ENCODE assay signal across 9 cellular contexts in the genomic region with DNA sequence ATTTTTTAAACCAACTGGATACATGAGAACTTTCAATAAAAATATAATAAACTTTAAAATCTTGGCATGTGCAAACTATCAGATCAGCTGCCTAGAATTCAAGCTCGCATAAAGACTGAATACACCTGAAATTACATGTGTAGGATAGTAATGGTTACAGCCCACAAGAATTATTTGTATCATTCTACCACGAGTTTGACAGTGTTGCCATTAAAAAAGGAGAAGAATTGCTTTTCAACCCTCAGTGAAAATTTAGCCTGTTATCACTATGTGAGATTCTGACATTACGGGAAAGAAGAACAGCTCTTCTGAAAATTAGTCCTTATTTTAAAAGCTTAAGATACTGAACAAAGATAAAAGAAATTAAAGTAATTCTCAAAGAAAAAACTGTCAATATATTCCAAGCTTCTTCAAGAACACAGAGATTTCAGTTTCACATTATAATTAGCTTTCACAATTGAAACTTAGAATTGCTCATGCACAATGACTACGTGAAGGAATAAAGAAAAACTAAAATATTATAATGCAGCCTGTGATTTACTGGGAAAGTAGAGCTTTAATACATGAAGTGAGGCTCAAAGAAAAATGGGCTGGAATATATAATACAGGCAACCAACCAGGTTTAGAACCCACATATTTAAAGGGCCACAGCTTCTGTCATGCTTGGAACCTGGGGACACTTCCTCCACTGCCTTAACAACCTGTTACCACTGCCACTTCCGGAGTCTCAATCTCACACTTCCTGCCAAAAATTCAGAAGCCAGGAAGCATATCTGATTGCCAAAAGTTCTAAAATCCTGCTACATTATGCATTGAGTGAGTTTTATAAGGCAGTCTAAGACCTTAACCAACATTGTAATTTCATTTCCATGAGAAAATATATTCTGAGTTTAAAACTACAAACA. TPM values are rescaled to one million over a fixed set of nuclear protein-coding genes. Genes with fewer than 3 reads are reported as not detected.
DNase-seq lines count a peak whose midpoint lies in the region; ATAC-seq lines count a peak whose summit lies in the region.
"Had no signal": no experiment of that assay in that cellular context is flagged by ENCODE, and none has a peak within 500 bp of the region (broad histone marks: within the 10 kb centered on the region; RNA-seq: fewer than 3 reads in every experiment).

No MANE protein-coding gene starts in this region.

- H3K27me3 ChIP-seq in BLaER1, result no peaks in the 10 kb centered on the region

- no peaks in the 10 kb centered on the region for H4K20me1 ChIP-seq in BLaER1

- H3K4me1 Mint-ChIP-seq in activated T-helper 17 cell treated with anti-CD3 and anti-CD28 coated beads, Interleukin-2, amount 50 U/mL, for 72 hours, result peaks cover 23% of the 10 kb centered on the region

- no peak overlapping the region for H3K4me3 ChIP-seq in BLaER1

- no peaks in the 10 kb centered on the region for H3K36me3 Mint-ChIP-seq in activated T-helper 17 cell treated with anti-CD3 and anti-CD28 coated beads, Interleukin-2, amount 50 U/mL, for 72 hours (ENCODE audit: low read depth)

- H3K4me3 Mint-ChIP-seq in activated T-helper 17 cell treated with anti-CD3 and anti-CD28 coated beads, Interleukin-2, amount 50 U/mL, for 72 hours, result peak overlapping the region; percentile 86

- H3K27ac Mint-ChIP-seq in activated T-helper 17 cell treated with anti-CD3 and anti-CD28 coated beads, Interleukin-2, amount 50 U/mL, for 72 hours, result peak overlapping the region; percentile 81

- H3K4me1 ChIP-seq in BLaER1, result peaks cover 9% of the 10 kb centered on the region

- DNase-seq in UCSD-AML1 (lab: John Stamatoyannopoulos, UW; ENCODE audit: unreplicated experiment) (no peak), NCI-H1092 treated with DMSO at 0.1 percent for 48 hours (lab: John Stamatoyannopoulos, UW) (no peak), HuH-7.5 (ENCODE audit: low spot score) (no peak), epidermal melanocyte (ENCODE audit: insufficient read length, low spot score) (no peak)

- no peaks in the 10 kb centered on the region for H3K27me3 Mint-ChIP-seq in activated T-helper 17 cell treated with anti-CD3 and anti-CD28 coated beads, Interleukin-2, amount 50 U/mL, for 72 hours

- H3K4me2 ChIP-seq in BLaER1, result peak overlapping the region; percentile 31

- ATAC-seq in GM19351 (IDR thresholded peaks at IDR 0.05; ENCODE audit: unreplicated experiment), result peak; percentile 95
- ATAC-seq in HG03159 (IDR thresholded peaks at IDR 0.05; ENCODE audit: unreplicated experiment), result peak; percentile 96
- peak; percentile 95 for ATAC-seq in activated T-helper 17 cell treated with anti-CD3 and anti-CD28 coated beads, Interleukin-2, amount 50 U/mL, for 72 hours (replicated peaks)

- no peaks in the 10 kb centered on the region for H3K9me3 Mint-ChIP-seq in activated T-helper 17 cell treated with anti-CD3 and anti-CD28 coated beads, Interleukin-2, amount 50 U/mL, for 72 hours

- H3K36me3 ChIP-seq in BLaER1, result no peaks in the 10 kb centered on the region

- no peak overlapping the region for H3K27ac ChIP-seq in BLaER1
- H3K27ac ChIP-seq: VCaP had no signal

- H3K9ac ChIP-seq in BLaER1, result no peak overlapping the region

- no peaks in the 10 kb centered on the region for H3K9me3 ChIP-seq in BLaER1

RNA-seq across cellular contexts. Expression of a gene that starts 23.2 kb away (rescaled TPM):
- total RNA-seq in activated T-helper 17 cell treated with anti-CD3 and anti-CD28 coated beads, Interleukin-2, amount 50 U/mL, for 72 hours, result 10 to 100 TPM; 19.9 to 20.6 TPM
